In genomic region chr6:113968472-113968871, GRCh38 we compare ENCODE assay signal across 10 cellular contexts. TPM values are rescaled to one million over a fixed set of nuclear protein-coding genes. Genes with fewer than 3 reads are reported as not detected.
DNase-seq lines count a peak whose midpoint lies in the region; ATAC-seq and TF ChIP-seq lines count a peak whose summit lies in the region.
"Had no signal": no experiment of that assay in that cellular context is flagged by ENCODE, and none has a peak within 500 bp of the region (broad histone marks: within the 10 kb centered on the region; RNA-seq: fewer than 3 reads in every experiment).

No MANE protein-coding gene starts in this region.

- peaks cover 35% of the 10 kb centered on the region for H3K4me1 Mint-ChIP-seq in activated T-cell treated with anti-CD3 and anti-CD28 coated beads, Interleukin-2, amount 50 U/mL, for 72 hours (ENCODE audit: low read depth)
- peaks cover 53% of the 10 kb centered on the region for H3K4me1 Mint-ChIP-seq in activated B cell treated with CpG ODN at 0.5 μM for 24 hours
- peaks cover 61% of the 10 kb centered on the region for H3K4me1 Mint-ChIP-seq in stimulated activated memory B cell treated with anti-CD40 and anti-IgM and Interleukin-4, amounts not matched to agents 10 μg/mL and 1 μg/mL and 100 μg/mL, for 72 hours

- CTCF ChIA-PET in activated B cell treated with CpG ODN at 0.5 μM for 24 hours (lab: Charles Lee) = interaction anchor here (1.3 to 1.6 kb wide), 2 partner anchors 12 to 89 kb away, joined by 3 to 6 read pairs; no protein-coding TSS in a partner anchor

- no peak for ATAC-seq in activated T-cell treated with anti-CD3 and anti-CD28 coated beads, Interleukin-2, amount 50 U/mL, for 72 hours (replicated peaks in 1 of 2)
- no peak for ATAC-seq in activated B cell treated with CpG ODN at 0.5 μM for 24 hours (ENCODE audit: low read depth)
- ATAC-seq in stimulated activated memory B cell treated with anti-CD40 and anti-IgM and Interleukin-4, amounts not matched to agents 10 μg/mL and 1 μg/mL and 100 μg/mL, for 72 hours = no peak

- peak overlapping the region; percentile 90 to 94 for H3K4me3 Mint-ChIP-seq in activated T-cell treated with anti-CD3 and anti-CD28 coated beads, Interleukin-2, amount 50 U/mL, for 72 hours
- peak overlapping the region; percentile 16 for H3K4me3 Mint-ChIP-seq in activated B cell treated with CpG ODN at 0.5 μM for 24 hours
- H3K4me3 Mint-ChIP-seq in stimulated activated memory B cell treated with anti-CD40 and anti-IgM and Interleukin-4, amounts not matched to agents 10 μg/mL and 1 μg/mL and 100 μg/mL, for 72 hours = peak overlapping the region; percentile 97

- H3K36me3 Mint-ChIP-seq in activated T-cell treated with anti-CD3 and anti-CD28 coated beads, Interleukin-2, amount 50 U/mL, for 72 hours (ENCODE audit: insufficient read depth in 2 of 2) = peaks cover 0 to 1% of the 10 kb centered on the region in 2 donors
- peaks cover 10% of the 10 kb centered on the region for H3K36me3 Mint-ChIP-seq in activated B cell treated with CpG ODN at 0.5 μM for 24 hours (ENCODE audit: low read depth)
- H3K36me3 Mint-ChIP-seq in stimulated activated memory B cell treated with anti-CD40 and anti-IgM and Interleukin-4, amounts not matched to agents 10 μg/mL and 1 μg/mL and 100 μg/mL, for 72 hours = no peaks in the 10 kb centered on the region

- H3K27ac Mint-ChIP-seq in activated T-cell treated with anti-CD3 and anti-CD28 coated beads, Interleukin-2, amount 50 U/mL, for 72 hours = no peak overlapping the region
- no peak overlapping the region for H3K27ac Mint-ChIP-seq in activated B cell treated with CpG ODN at 0.5 μM for 24 hours
- H3K27ac Mint-ChIP-seq in stimulated activated memory B cell treated with anti-CD40 and anti-IgM and Interleukin-4, amounts not matched to agents 10 μg/mL and 1 μg/mL and 100 μg/mL, for 72 hours = no peak overlapping the region

- POLR2A ChIA-PET in activated B cell treated with CpG ODN at 0.5 μM for 24 hours (lab: Charles Lee) = no interaction called here

- H3K4me3 ChIP-seq in iPS-11a (ENCODE audit: low read depth, low read length) = peak overlapping the region; percentile 73

- no peak for DNase-seq in activated T-cell treated with anti-CD3 and anti-CD28 coated beads, Interleukin-2, amount 50 U/mL, for 72 hours
- no peak for DNase-seq in activated T-cell treated with anti-CD3 and anti-CD28 coated beads, Interleukin-2, amount 50 U/mL, for 1 hour
- no peak for DNase-seq in activated B cell treated with CpG ODN at 0.5 μM for 24 hours
- DNase-seq in NCI-H1105 treated with DMSO at 0.1 percent for 48 hours (lab: John Stamatoyannopoulos, UW) = no peak
- DNase-seq in activated CD8-positive, alpha-beta memory T cell treated with anti-CD3 and anti-CD28 coated beads, Interleukin-2, amount 50 U/mL, for 48 hours = no peak
- no peak for DNase-seq in DMS53 (lab: John Stamatoyannopoulos, UW)
- DNase-seq: effector CD4-positive, alpha-beta T cell; NCI-H2081 had no signal

- intact Hi-C loops in activated B cell treated with CpG ODN at 0.5 μM for 24 hours (cut with micrococcal nuclease) = no loop called here

- TF ChIP-seq CTCF in activated B cell treated with CpG ODN at 0.5 μM for 24 hours (IDR thresholded peaks at IDR 0.05) = no peak

- H3K9me3 Mint-ChIP-seq in activated T-cell treated with anti-CD3 and anti-CD28 coated beads, Interleukin-2, amount 50 U/mL, for 72 hours = no peaks in the 10 kb centered on the region
- H3K9me3 Mint-ChIP-seq in activated B cell treated with CpG ODN at 0.5 μM for 24 hours = no peaks in the 10 kb centered on the region
- H3K9me3 Mint-ChIP-seq in stimulated activated memory B cell treated with anti-CD40 and anti-IgM and Interleukin-4, amounts not matched to agents 10 μg/mL and 1 μg/mL and 100 μg/mL, for 72 hours = no peaks in the 10 kb centered on the region

- no peaks in the 10 kb centered on the region for H3K27me3 Mint-ChIP-seq in activated T-cell treated with anti-CD3 and anti-CD28 coated beads, Interleukin-2, amount 50 U/mL, for 72 hours (ENCODE audit: low read depth)
- no peaks in the 10 kb centered on the region for H3K27me3 Mint-ChIP-seq in activated B cell treated with CpG ODN at 0.5 μM for 24 hours
- H3K27me3 Mint-ChIP-seq in stimulated activated memory B cell treated with anti-CD40 and anti-IgM and Interleukin-4, amounts not matched to agents 10 μg/mL and 1 μg/mL and 100 μg/mL, for 72 hours = no peaks in the 10 kb centered on the region

RNA-seq across cellular contexts. Expression of gene HDAC2, which starts 2.5 kb away (rescaled TPM):
- 10 to 100 TPM; 71.6 to 85.9 TPM for total RNA-seq in activated T-cell treated with anti-CD3 and anti-CD28 coated beads, Interleukin-2, amount 50 U/mL, for 72 hours
- total RNA-seq in activated B cell treated with CpG ODN at 0.5 μM for 24 hours = 60.0 and 68.4 TPM in 2 replicates

Comparison
In these comparisons a context has a peak if more than half of its experiments do, and no peak if none do; other contexts are left out.
1. H3K4me3 Mint-ChIP-seq: peak in every context shown above with its lines; median percentile 97 in stimulated activated memory B cell treated with anti-CD40 and anti-IgM and Interleukin-4, amounts not matched to agents 10 μg/mL and 1 μg/mL and 100 μg/mL, for 72 hours; 92 in activated T-cell treated with anti-CD3 and anti-CD28 coated beads, Interleukin-2, amount 50 U/mL, for 72 hours; 16 in activated B cell treated with CpG ODN at 0.5 μM for 24 hours.